Comparison of ENCODE assay signal across 11 cellular contexts in the genomic region with DNA sequence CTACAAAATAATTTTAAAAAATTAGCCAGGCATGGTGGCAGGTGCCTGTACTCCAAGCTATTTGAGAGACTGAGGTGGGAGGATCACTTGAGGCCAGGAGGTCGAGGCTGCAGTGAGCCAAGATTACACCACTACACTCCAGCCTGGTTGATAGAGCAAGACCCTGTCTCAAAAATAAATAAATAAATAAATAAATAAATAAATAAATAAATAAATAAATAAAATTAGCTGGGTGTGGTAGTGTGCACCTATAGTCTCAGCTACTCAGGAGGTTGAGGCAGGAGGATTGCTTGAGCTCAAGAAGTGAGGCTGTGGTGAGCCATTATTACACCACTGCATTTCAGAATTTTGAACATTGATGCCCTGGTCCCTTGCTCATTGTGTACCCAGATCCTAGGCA. TPM values are rescaled to one million over a fixed set of nuclear protein-coding genes. Genes with fewer than 3 reads are reported as not detected.
DNase-seq lines count a peak whose midpoint lies in the region; ATAC-seq, FAIRE-seq and TF ChIP-seq lines count a peak whose summit lies in the region.
"Not testable (repeated sequence)": the region's sequence is repeated elsewhere in the genome, so short reads cannot be mapped to it uniquely, and the experiment has no call there.
"Had no signal": no experiment of that assay in that cellular context is flagged by ENCODE, and none has a peak within 500 bp of the region (broad histone marks: within the 10 kb centered on the region; RNA-seq: fewer than 3 reads in every experiment).

No MANE protein-coding gene starts in this region.

- H3K4ac ChIP-seq in mesenchymal stem cell (ENCODE audit: low read depth in 1 of 2, low read length in 2 of 2) = not testable (repeated sequence)

- not testable (repeated sequence) for TF ChIP-seq CTCF in left ventricle myocardium inferior (IDR thresholded peaks at IDR 0.05; ENCODE audit: borderline replicate concordance); psoas muscle (IDR thresholded peaks at IDR 0.05)

- not testable (repeated sequence) for H2BK5ac ChIP-seq in mesenchymal stem cell (ENCODE audit: low read depth, low read length, poor library complexity, severe bottlenecking)

- not testable (repeated sequence) for H3K36me3 ChIP-seq in SJCRH30; left ventricle myocardium inferior; mesenchymal stem cell (ENCODE audit: control insufficient read depth in 1 of 2, insufficient read depth in 2 of 2, low read depth in 1 of 2, low read length in 2 of 2); psoas muscle (ENCODE audit: insufficient read depth in 1 of 2, low read depth in 1 of 2); skeletal muscle satellite cell (ENCODE audit: insufficient read depth, low read length)

- H2AK5ac ChIP-seq in mesenchymal stem cell (ENCODE audit: low read length, severe bottlenecking) = peak overlapping the region; percentile 35

- H2BK12ac ChIP-seq in mesenchymal stem cell (ENCODE audit: low read length in 2 of 2) = not testable (repeated sequence)

- H4K8ac ChIP-seq in mesenchymal stem cell (ENCODE audit: low read length) = not testable (repeated sequence)

- not testable (repeated sequence) for H3K23ac ChIP-seq in mesenchymal stem cell (ENCODE audit: low read length in 2 of 2)

- WGBS in mesenchymal stem cell = 20% methylated on average over 1 of the region's 1 CpG
- 96 to 100% (median 98%) methylated on average over 1 of the region's 1 CpG for WGBS in psoas muscle, 3 donors

- not testable (repeated sequence) for H3K79me1 ChIP-seq in mesenchymal stem cell (replicated peaks; ENCODE audit: low read length, poor library complexity, severe bottlenecking)

- not testable (repeated sequence) for H3K18ac ChIP-seq in mesenchymal stem cell (ENCODE audit: low read depth in 1 of 2, low read length in 2 of 2)

- not testable (repeated sequence) for ATAC-seq in psoas muscle

- H3K4me3 ChIP-seq in SJCRH30; left ventricle myocardium inferior; mesenchymal stem cell (ENCODE audit: insufficient read depth in 1 of 2, low read depth in 1 of 2, low read length in 2 of 2); skeletal muscle satellite cell (ENCODE audit: low read length): not testable (repeated sequence)
- H3K4me3 ChIP-seq in psoas muscle = peak overlapping the region; percentile 61

- H3K9ac ChIP-seq in mesenchymal stem cell (ENCODE audit: low read length) = not testable (repeated sequence)
- peak overlapping the region; percentile 65 for H3K9ac ChIP-seq in skeletal muscle satellite cell (ENCODE audit: low read depth, low read length)

- H3K9me3 ChIP-seq in SJCRH30 (replicated peaks); left ventricle myocardium inferior (replicated peaks); mesenchymal stem cell (ENCODE audit: control insufficient read depth, low read length); psoas muscle; skeletal muscle satellite cell (replicated peaks; ENCODE audit: low read length): not testable (repeated sequence)

- peaks cover 44% of the 10 kb centered on the region for H3K4me1 ChIP-seq in SJCRH30
- peaks cover 49% of the 10 kb centered on the region for H3K4me1 ChIP-seq in left ventricle myocardium inferior
- peaks cover 17% of the 10 kb centered on the region for H3K4me1 ChIP-seq in mesenchymal stem cell (ENCODE audit: control insufficient read depth, insufficient read depth, low read depth, low read length)
- peaks cover 42% of the 10 kb centered on the region for H3K4me1 ChIP-seq in psoas muscle
- peaks cover 21% of the 10 kb centered on the region for H3K4me1 ChIP-seq in skeletal muscle satellite cell (ENCODE audit: control insufficient read depth, insufficient read depth, low read length)

- peak overlapping the region; percentile 94 for H3K27ac ChIP-seq in SJCRH30
- peak overlapping the region; percentile 87 for H3K27ac ChIP-seq in left ventricle myocardium inferior (replicated peaks)
- H3K27ac ChIP-seq in mesenchymal stem cell (ENCODE audit: low read length, poor library complexity, severe bottlenecking) = not testable (repeated sequence)
- peak overlapping the region; percentile 92 for H3K27ac ChIP-seq in psoas muscle

- not testable (repeated sequence) for H3K27me3 ChIP-seq in SJCRH30; left ventricle myocardium inferior (ENCODE audit: low read depth); mesenchymal stem cell (ENCODE audit: control insufficient read depth in 1 of 2, insufficient read depth in 1 of 2, low read length in 2 of 2); psoas muscle (ENCODE audit: insufficient read depth in 3 of 3, low read length in 2 of 3); skeletal muscle satellite cell (ENCODE audit: control insufficient read depth, insufficient read depth, low read length)

- H2BK15ac ChIP-seq in mesenchymal stem cell (ENCODE audit: low read depth, poor library complexity, severe bottlenecking) = not testable (repeated sequence)

- not testable (repeated sequence) for H2AFZ ChIP-seq in mesenchymal stem cell (ENCODE audit: low read depth, low read length)

- H2BK120ac ChIP-seq in mesenchymal stem cell (ENCODE audit: low read depth, low read length) = not testable (repeated sequence)

- not testable (repeated sequence) for H3K14ac ChIP-seq in mesenchymal stem cell (ENCODE audit: low read length in 2 of 2)

- not testable (repeated sequence) for DNase-seq in GM19239 (ENCODE audit: insufficient read length, low spot score); SJCRH30; left ventricle myocardium inferior; mesenchymal stem cell; psoas muscle

- intact Hi-C loops in left ventricle myocardium inferior (cut with micrococcal nuclease) = not testable (repeated sequence)
- intact Hi-C loops in psoas muscle (cut with DNase I) = loop anchor here (5.0 kb wide), 2 partner anchors 42 to 82 kb away; partner anchors contain the start of gene COX17 (in 1 of the 2)

- peak; percentile 21 for FAIRE-seq in GM19239 (lab: Jason Lieb, UNC)

- H3K4me2 ChIP-seq in mesenchymal stem cell (ENCODE audit: low read length, poor library complexity, severe bottlenecking); skeletal muscle satellite cell (ENCODE audit: low read length): not testable (repeated sequence)

- not testable (repeated sequence) for H4K91ac ChIP-seq in mesenchymal stem cell (ENCODE audit: low read length)

RNA-seq across cellular contexts. Expression of gene PLA1A, which starts 2.8 kb away (rescaled TPM):
- total RNA-seq in SJCRH30 (2014; rRNA removed; shearing (Covaris generic)) = 1.2 and 1.4 TPM in 2 replicates
- total RNA-seq in left ventricle myocardium inferior (2.8 TPM), psoas muscle (10 to 100 TPM in 1 of 4 donors, 1 to 10 TPM in 3; 2.3 to 11.7 (median 5.8) TPM)
- 0.10 TPM for polyA plus RNA-seq in mesenchymal stem cell (2013, experiment 1 of 2)
- polyA plus RNA-seq in mesenchymal stem cell (2013, experiment 2 of 2) = 0.12 TPM
- polyA plus RNA-seq in psoas muscle = 1 to 10 TPM; 1.1 to 2.5 (median 2.4) TPM
- total RNA-seq in skeletal muscle satellite cell (2012; rRNA removed) = 0.22 TPM in 1 of 2 replicates, not detected in the other
- total RNA-seq: CD4-positive, alpha-beta T cell; CD8-positive, alpha-beta T cell had no signal
- polyA plus RNA-seq: BJ had no signal

RNA-seq across cellular contexts. Expression of gene ADPRH, which starts 15.6 kb away (rescaled TPM):
- total RNA-seq in SJCRH30 (2014; rRNA removed; shearing (Covaris generic)) = 0.06 and 0.15 TPM in 2 replicates
- total RNA-seq in left ventricle myocardium inferior (9.8 TPM), psoas muscle (10 to 100 TPM; 12.6 to 16.9 (median 14.5) TPM)
- 1.3 TPM for polyA plus RNA-seq in mesenchymal stem cell (2013, experiment 1 of 2)
- 1.5 TPM for polyA plus RNA-seq in mesenchymal stem cell (2013, experiment 2 of 2)
- polyA plus RNA-seq in psoas muscle = 10 to 100 TPM in 2 of 3 donors, 1 to 10 TPM in 1; 5.2 to 16.6 (median 15.0) TPM
- total RNA-seq in skeletal muscle satellite cell (2012; rRNA removed) = 1.7 and 2.0 TPM in 2 replicates

RNA-seq across cellular contexts. Expression of gene CD80, which starts 35.5 kb away (rescaled TPM):
- 0.12 TPM in 1 of 2 replicates, not detected in the other for total RNA-seq in SJCRH30 (2014; rRNA removed; shearing (Covaris generic))
- total RNA-seq in left ventricle myocardium inferior (not detected), psoas muscle (under 1 TPM in 1 of 4 donors, not detected in 3; 0.22 TPM)
- not detected for polyA plus RNA-seq in mesenchymal stem cell (2013, experiment 1 of 2)
- polyA plus RNA-seq in mesenchymal stem cell (2013, experiment 2 of 2) = 0.01 TPM
- under 1 TPM in 2 of 3 donors, not detected in 1; 0.06 to 0.07 TPM for polyA plus RNA-seq in psoas muscle
- 0.44 TPM in 1 of 2 replicates, not detected in the other for total RNA-seq in skeletal muscle satellite cell (2012; rRNA removed)
- total RNA-seq: Caco-2, Calu3 had no signal
- polyA plus RNA-seq: BJ had no signal
